Comparison of ENCODE assay signal across 22 cellular contexts in genomic region chr20:25229486-25230176, GRCh38. TPM values are rescaled to one million over a fixed set of nuclear protein-coding genes. Genes with fewer than 3 reads are reported as not detected.
DNase-seq lines count a peak whose midpoint lies in the region; ATAC-seq and TF ChIP-seq lines count a peak whose summit lies in the region.
"Had no signal": no experiment of that assay in that cellular context is flagged by ENCODE, and none has a peak within 500 bp of the region (broad histone marks: within the 10 kb centered on the region; RNA-seq: fewer than 3 reads in every experiment).

No MANE protein-coding gene starts in this region.

- no peak overlapping the region for H3K4me3 ChIP-seq in esophagus muscularis mucosa
- H3K4me3 ChIP-seq in rectal smooth muscle tissue (ENCODE audit: low read length): no peak overlapping the region
- no peak overlapping the region for H3K4me3 ChIP-seq in HAP-1
- H3K4me3 ChIP-seq: lung, skin epidermis, upper lobe of left lung had no signal

- TF ChIP-seq POLR2A in esophagus muscularis mucosa (IDR thresholded peaks at IDR 0.05; ENCODE audit: low read depth): no peak

- 72% methylated on average over 21 of the region's 23 CpGs for WGBS in esophagus muscularis mucosa

- peak overlapping the region; percentile 85 to 94 (median 91) for H3K27ac ChIP-seq in esophagus muscularis mucosa (replicated peaks in 1 of 4)
- peak overlapping the region; percentile 78 for H3K27ac ChIP-seq in rectal smooth muscle tissue (ENCODE audit: low read depth, low read length)

- no peak overlapping the region for H3K9ac ChIP-seq in rectal smooth muscle tissue (ENCODE audit: low read length)

- in situ Hi-C loops in HAP-1 (cut with MboI; ENCODE audit: low sequenced_read_pairs): no loop called here

- no peaks in the 10 kb centered on the region for H3K9me3 ChIP-seq in esophagus muscularis mucosa
- no peaks in the 10 kb centered on the region for H3K9me3 ChIP-seq in HAP-1
- H3K9me3 ChIP-seq: upper lobe of left lung had no signal

- peaks cover 59 to 94% (median 79%) of the 10 kb centered on the region in 4 donors for H3K4me1 ChIP-seq in esophagus muscularis mucosa
- peaks cover 23% of the 10 kb centered on the region for H3K4me1 ChIP-seq in rectal smooth muscle tissue (ENCODE audit: control insufficient read depth, insufficient read depth, low read length)
- H3K4me1 ChIP-seq in HAP-1: peaks cover 37% of the 10 kb centered on the region

- TF ChIP-seq CTCF in esophagus muscularis mucosa (IDR thresholded peaks at IDR 0.05): no peak

- H3K4me1 Mint-ChIP-seq in activated naive CD4-positive, alpha-beta T cell treated with anti-CD3 and anti-CD28 coated beads, Interleukin-2, amount 10 ng/mL, durations not matched to agents 7 days and 5 days: no peaks in the 10 kb centered on the region
- H3K4me1 Mint-ChIP-seq: activated CD4-positive, alpha-beta T cell treated with anti-CD3 and anti-CD28 coated beads for 36 hours; central memory CD8-positive, alpha-beta T cell had no signal

- H3K27me3 ChIP-seq in esophagus muscularis mucosa (no peaks in the 10 kb centered on the region), rectal smooth muscle tissue (ENCODE audit: control insufficient read depth, insufficient read depth, low read length) (no peaks in the 10 kb centered on the region), HAP-1 (ENCODE audit: low read depth) (no peaks in the 10 kb centered on the region)
- H3K27me3 ChIP-seq: upper lobe of left lung had no signal

- peaks cover 6% of the 10 kb centered on the region for H3K27me3 Mint-ChIP-seq in activated naive CD4-positive, alpha-beta T cell treated with anti-CD3 and anti-CD28 coated beads, Interleukin-2, amount 10 ng/mL, durations not matched to agents 7 days and 5 days

- no peak overlapping the region for H3K4me3 Mint-ChIP-seq in activated naive CD4-positive, alpha-beta T cell treated with anti-CD3 and anti-CD28 coated beads, Interleukin-2, amount 10 ng/mL, durations not matched to agents 7 days and 5 days
- H3K4me3 Mint-ChIP-seq: activated CD4-positive, alpha-beta T cell treated with anti-CD3 and anti-CD28 coated beads for 36 hours; CD4-positive, alpha-beta T cell; central memory CD8-positive, alpha-beta T cell had no signal

- ATAC-seq in activated naive CD4-positive, alpha-beta T cell treated with anti-CD3 and anti-CD28 coated beads, Interleukin-2, amount 50 U/mL, for 72 hours: no peak
- peak; percentile 20 for ATAC-seq in HG03457 (IDR thresholded peaks at IDR 0.05; ENCODE audit: unreplicated experiment)
- ATAC-seq: activated CD4-positive, alpha-beta T cell treated with anti-CD3 and anti-CD28 coated beads for 36 hours; HCT116 had no signal

- intact Hi-C loops in esophagus muscularis mucosa (cut with DNase I): no loop called here

- TF ChIP-seq EP300 in esophagus muscularis mucosa (IDR thresholded peaks at IDR 0.05): no peak

- H3K36me3 ChIP-seq in esophagus muscularis mucosa (peaks cover 0 to 14% (median 10%) of the 10 kb centered on the region in 4 donors), rectal smooth muscle tissue (ENCODE audit: control insufficient read depth, insufficient read depth, low read length) (peaks cover 2% of the 10 kb centered on the region), HAP-1 (replicated peaks) (peaks cover 7% of the 10 kb centered on the region; the same call in 1 of the 2 replicates)

- no peak for DNase-seq in activated naive CD4-positive, alpha-beta T cell treated with anti-CD3 and anti-CD28 coated beads, Interleukin-2, amount 50 U/mL, for 72 hours (ENCODE audit: low spot score in 2 of 2)
- no peak for DNase-seq in activated naive CD4-positive, alpha-beta T cell treated with anti-CD3 and anti-CD28 coated beads, Interleukin-2, amount 10 ng/mL, durations not matched to agents 7 days and 5 days
- DNase-seq in esophagus muscularis mucosa (ENCODE audit: extremely low spot score) (no peak), T-helper 1 cell (no peak), HAP-1 (ENCODE audit: low spot score in 2 of 2) (no peak), activated gamma-delta T cell treated with Interleukin-2 at 50 U/mL for 16 hours (no peak)
- DNase-seq: activated CD4-positive, alpha-beta T cell treated with anti-CD3 and anti-CD28 coated beads for 36 hours; activated CD8-positive, alpha-beta memory T cell treated with anti-CD3 and anti-CD28 coated beads, Interleukin-2, amount 50 U/mL, for 4 hours; activated naive CD4-positive, alpha-beta T cell treated with anti-CD3 and anti-CD28 coated beads, Interleukin-2, amount 50 U/mL, for 16 hours; CD4-positive, alpha-beta T cell; DND-41; NCI-H1092; nucleus accumbens; SHP77 treated with DMSO at 0.1 percent for 48 hours; T-helper 9 cell had no signal

- H3K27ac Mint-ChIP-seq in activated naive CD4-positive, alpha-beta T cell treated with anti-CD3 and anti-CD28 coated beads, Interleukin-2, amount 50 U/mL, for 72 hours: peak overlapping the region; percentile 5 to 41
- H3K27ac Mint-ChIP-seq in activated naive CD4-positive, alpha-beta T cell treated with anti-CD3 and anti-CD28 coated beads, Interleukin-2, amount 10 ng/mL, durations not matched to agents 7 days and 5 days: no peak overlapping the region
- H3K27ac Mint-ChIP-seq: activated CD4-positive, alpha-beta T cell treated with anti-CD3 and anti-CD28 coated beads for 36 hours; CD4-positive, alpha-beta T cell had no signal

- CTCF ChIA-PET in activated naive CD4-positive, alpha-beta T cell treated with anti-CD3 and anti-CD28 coated beads, Interleukin-2, amount 10 ng/mL, durations not matched to agents 7 days and 5 days (lab: Charles Lee): interaction anchor here (0.8 kb wide), 1 partner anchor 9 kb away, joined by 3 read pairs; no protein-coding TSS in a partner anchor

- H3K36me3 Mint-ChIP-seq in activated naive CD4-positive, alpha-beta T cell treated with anti-CD3 and anti-CD28 coated beads, Interleukin-2, amount 50 U/mL, for 72 hours: no peaks in the 10 kb centered on the region
- H3K36me3 Mint-ChIP-seq in activated naive CD4-positive, alpha-beta T cell treated with anti-CD3 and anti-CD28 coated beads, Interleukin-2, amount 10 ng/mL, durations not matched to agents 7 days and 5 days: no peaks in the 10 kb centered on the region

- no peaks in the 10 kb centered on the region for H3K9me3 Mint-ChIP-seq in activated naive CD4-positive, alpha-beta T cell treated with anti-CD3 and anti-CD28 coated beads, Interleukin-2, amount 50 U/mL, for 72 hours
- no peaks in the 10 kb centered on the region for H3K9me3 Mint-ChIP-seq in activated naive CD4-positive, alpha-beta T cell treated with anti-CD3 and anti-CD28 coated beads, Interleukin-2, amount 10 ng/mL, durations not matched to agents 7 days and 5 days
- H3K9me3 Mint-ChIP-seq: CD4-positive, alpha-beta T cell; central memory CD8-positive, alpha-beta T cell had no signal

RNA-seq across cellular contexts. Expression of gene PYGB, which starts 18.3 kb away (rescaled TPM):
- 10 to 100 TPM; 19.1 to 30.8 TPM for total RNA-seq in activated naive CD4-positive, alpha-beta T cell treated with anti-CD3 and anti-CD28 coated beads, Interleukin-2, amount 50 U/mL, for 72 hours
- 100 to 1,000 TPM; 398 to 632 (median 462) TPM for total RNA-seq in esophagus muscularis mucosa

RNA-seq across cellular contexts. Expression of gene ENTPD6, which starts 34.1 kb away (rescaled TPM):
- total RNA-seq in activated naive CD4-positive, alpha-beta T cell treated with anti-CD3 and anti-CD28 coated beads, Interleukin-2, amount 50 U/mL, for 72 hours: 10 to 100 TPM; 38.8 to 45.6 TPM
- 10 to 100 TPM; 39.0 to 44.1 (median 43.5) TPM for total RNA-seq in esophagus muscularis mucosa

Comparison
In these comparisons a context has a peak if more than half of its experiments do, and no peak if none do; other contexts are left out.
1. RNA of gene PYGB, which starts 18.3 kb away (total RNA-seq): 398 to 632 TPM in esophagus muscularis mucosa; 19.1 to 30.8 TPM in activated naive CD4-positive, alpha-beta T cell treated with anti-CD3 and anti-CD28 coated beads, Interleukin-2, amount 50 U/mL, for 72 hours; every median in the first group is over 10 times any median in the second.